In the genomic region with DNA sequence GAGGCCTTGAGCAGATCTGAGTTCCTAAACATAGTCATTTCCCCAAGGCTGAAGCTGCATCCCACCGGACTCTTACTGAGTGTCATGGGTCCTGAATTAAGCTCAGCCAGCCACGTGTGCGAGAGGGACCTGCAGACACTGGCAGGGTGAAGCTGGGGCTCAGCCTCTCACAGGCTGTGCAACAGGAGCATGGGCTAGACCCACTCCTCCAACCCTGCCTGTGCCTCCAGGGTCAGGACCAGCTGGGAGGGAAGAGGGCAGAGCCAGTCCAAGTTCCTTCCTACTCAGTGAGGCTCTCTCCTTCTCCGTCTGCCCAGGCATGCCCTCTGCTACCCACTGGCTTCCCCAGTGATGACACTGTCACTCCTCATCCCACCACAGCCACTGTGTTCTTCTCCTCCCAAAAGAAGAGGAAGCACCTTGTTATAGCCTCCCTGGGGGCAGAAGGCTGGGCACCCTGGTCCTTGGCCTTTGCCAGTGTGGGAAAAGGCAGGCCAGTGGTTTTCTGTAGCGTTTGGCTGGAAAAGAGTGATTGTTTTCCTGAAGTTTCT, we compare ENCODE assay signal across 19 cellular contexts.
DNase-seq lines count a peak whose midpoint lies in the region; ATAC-seq and TF ChIP-seq lines count a peak whose summit lies in the region.
"Had no signal": no experiment of that assay in that cellular context is flagged by ENCODE, and none has a peak within 500 bp of the region (broad histone marks: within the 10 kb centered on the region; RNA-seq: fewer than 3 reads in every experiment).

No MANE protein-coding gene starts in this region.

- no peaks in the 10 kb centered on the region for H3K36me3 ChIP-seq in GM23338 (ENCODE audit: insufficient read depth)
- no peaks in the 10 kb centered on the region for H3K36me3 ChIP-seq in Peyer's patch
- H3K36me3 ChIP-seq: BE2C, HAP-1, MG63 had no signal

- H3F3A ChIP-seq in GM23338 (replicated peaks; ENCODE audit: low read depth): no peaks in the 10 kb centered on the region

- ATAC-seq in GM23338: no peak
- ATAC-seq in stimulated activated effector memory CD8-positive, alpha-beta T cell treated with anti-CD3 and anti-CD28 coated beads, Interleukin-12 subunit alpha, Interleukin-12 subunit beta, amount 100 ng/mL, for 72 hours: peak; percentile 29
- ATAC-seq: Panc1 had no signal

- H3K4me2 ChIP-seq in GM23338: no peak overlapping the region

- TF ChIP-seq CTCF in GM23338 (conservative IDR thresholded peaks at IDR 0.05; ENCODE audit: low read depth in 2 of 2): no peak
- TF ChIP-seq CTCF in epithelial cell of esophagus (IDR thresholded peaks at IDR 0.05; ENCODE audit: insufficient read depth, low read depth, low read length, missing control alignments): no peak
- TF ChIP-seq CTCF in Peyer's patch (IDR thresholded peaks at IDR 0.05): no peak

- H3K27me3 Mint-ChIP-seq in GM23338 (ENCODE audit: insufficient read depth, low read depth, poor library complexity): peaks cover 10% of the 10 kb centered on the region

- H3K4me1 Mint-ChIP-seq in GM23338: no peaks in the 10 kb centered on the region
- no peaks in the 10 kb centered on the region for H3K4me1 Mint-ChIP-seq in stimulated activated effector memory CD8-positive, alpha-beta T cell treated with anti-CD3 and anti-CD28 coated beads, Interleukin-12 subunit alpha, Interleukin-12 subunit beta, amount 100 ng/mL, for 72 hours
- H3K4me1 Mint-ChIP-seq: CD4-positive, alpha-beta memory T cell; IgD-negative memory B cell had no signal

- TF ChIP-seq POLR2A in Peyer's patch (IDR thresholded peaks at IDR 0.05): no peak

- H3K27me3 ChIP-seq in GM23338 (ENCODE audit: insufficient read depth): no peaks in the 10 kb centered on the region
- no peaks in the 10 kb centered on the region for H3K27me3 ChIP-seq in Peyer's patch
- H3K27me3 ChIP-seq: BE2C, MG63 had no signal

- no peaks in the 10 kb centered on the region; the same call in 1 of the 3 replicates for H3K9me3 Mint-ChIP-seq in GM23338
- H3K9me3 Mint-ChIP-seq in stimulated activated effector memory CD8-positive, alpha-beta T cell treated with anti-CD3 and anti-CD28 coated beads, Interleukin-12 subunit alpha, Interleukin-12 subunit beta, amount 100 ng/mL, for 72 hours: no peaks in the 10 kb centered on the region
- H3K9me3 Mint-ChIP-seq: IgD-negative memory B cell had no signal

- no peaks in the 10 kb centered on the region for H4K20me1 ChIP-seq in GM23338 (replicated peaks; ENCODE audit: insufficient read depth)

- peak overlapping the region; percentile 14; the same call in 1 of the 2 replicates for H2AFZ ChIP-seq in GM23338

- no peak overlapping the region for H3K27ac ChIP-seq in GM23338 (ENCODE audit: low read depth)
- H3K27ac ChIP-seq in Peyer's patch: no peak overlapping the region

- no peak overlapping the region for H3K4me3 ChIP-seq in GM23338
- H3K4me3 ChIP-seq in epithelial cell of esophagus (ENCODE audit: low read length): no peak overlapping the region
- no peak overlapping the region for H3K4me3 ChIP-seq in Peyer's patch
- H3K4me3 ChIP-seq: HAP-1, MG63 had no signal

- DNase-seq in SIG-M5 treated with dmso at 0.1 percent for 504 hours (lab: John Stamatoyannopoulos, UW; ENCODE audit: unreplicated experiment) (peak; percentile 12), SIG-M5 (lab: John Stamatoyannopoulos, UW) (no peak), GM23338 (ENCODE audit: low spot score) (no peak), epithelial cell of esophagus (ENCODE audit: low read depth) (peak; percentile 24), Peyer's patch (no peak), NCI-H748 treated with DMSO at 0.1 percent for 48 hours (lab: John Stamatoyannopoulos, UW) (no peak)
- DNase-seq in stimulated activated effector memory CD8-positive, alpha-beta T cell treated with anti-CD3 and anti-CD28 coated beads, Interleukin-12 subunit alpha, Interleukin-12 subunit beta, amount 100 ng/mL, for 72 hours (ENCODE audit: low spot score in 2 of 2): no peak
- DNase-seq: BE2C; CD4-positive, alpha-beta memory T cell; DMS153; GDM1; Kasumi-1; MG63; NCI-H1105 treated with DMSO at 0.1 percent for 48 hours; NCI-H1694 treated with DMSO at 0.1 percent for 48 hours; NCI-H82 had no signal

- no peaks in the 10 kb centered on the region for H3K9me3 ChIP-seq in Peyer's patch
- H3K9me3 ChIP-seq: BE2C, HAP-1, MG63 had no signal

- no peak overlapping the region for H3K27ac Mint-ChIP-seq in GM23338
- no peak overlapping the region for H3K27ac Mint-ChIP-seq in stimulated activated effector memory CD8-positive, alpha-beta T cell treated with anti-CD3 and anti-CD28 coated beads, Interleukin-12 subunit alpha, Interleukin-12 subunit beta, amount 100 ng/mL, for 72 hours
- H3K27ac Mint-ChIP-seq: CD4-positive, alpha-beta memory T cell; IgD-negative memory B cell had no signal

- H3K36me3 Mint-ChIP-seq in GM23338 (ENCODE audit: low read depth): no peaks in the 10 kb centered on the region
- H3K36me3 Mint-ChIP-seq in stimulated activated effector memory CD8-positive, alpha-beta T cell treated with anti-CD3 and anti-CD28 coated beads, Interleukin-12 subunit alpha, Interleukin-12 subunit beta, amount 100 ng/mL, for 72 hours: no peaks in the 10 kb centered on the region
- H3K36me3 Mint-ChIP-seq: CD4-positive, alpha-beta memory T cell; IgD-negative memory B cell had no signal

- H3K4me3 Mint-ChIP-seq in GM23338: no peak overlapping the region
- H3K4me3 Mint-ChIP-seq in stimulated activated effector memory CD8-positive, alpha-beta T cell treated with anti-CD3 and anti-CD28 coated beads, Interleukin-12 subunit alpha, Interleukin-12 subunit beta, amount 100 ng/mL, for 72 hours: no peak overlapping the region
- H3K4me3 Mint-ChIP-seq: CD4-positive, alpha-beta memory T cell; IgD-negative memory B cell had no signal

- H3K4me1 ChIP-seq in GM23338 (ENCODE audit: insufficient read depth) (no peaks in the 10 kb centered on the region), Peyer's patch (no peaks in the 10 kb centered on the region)
- H3K4me1 ChIP-seq: BE2C, HAP-1 had no signal

- no peaks in the 10 kb centered on the region for H3K9me2 ChIP-seq in GM23338 (ENCODE audit: insufficient read depth)

- no peaks in the 10 kb centered on the region for H3K79me2 ChIP-seq in GM23338 (replicated peaks; ENCODE audit: insufficient read depth)

TF ChIP-seq in GM23338, 12 proteins besides CTCF, POLR2A, EP300 and RAD21 (continues in another document):
- TF ChIP-seq CREB1 (CRISPR knock-in tag; IDR thresholded peaks at IDR 0.05; ENCODE audit: low read depth) (no peak), POLR2AphosphoS5 (IDR thresholded peaks at IDR 0.05; ENCODE audit: low read depth) (no peak), EZH2 (IDR thresholded peaks at IDR 0.05; ENCODE audit: low read depth, unreplicated experiment) (no peak), NANOG (IDR thresholded peaks at IDR 0.05; ENCODE audit: borderline replicate concordance) (no peak), ZNF331 (CRISPR knock-in tag; IDR thresholded peaks at IDR 0.05; ENCODE audit: low read depth) (no peak), ZNF114 (CRISPR knock-in tag; IDR thresholded peaks at IDR 0.05) (no peak), STAT1 (IDR thresholded peaks at IDR 0.05; ENCODE audit: unreplicated experiment) (no peak), JUNB (IDR thresholded peaks at IDR 0.05; ENCODE audit: unreplicated experiment) (no peak)
- TF ChIP-seq, protein P1, sequence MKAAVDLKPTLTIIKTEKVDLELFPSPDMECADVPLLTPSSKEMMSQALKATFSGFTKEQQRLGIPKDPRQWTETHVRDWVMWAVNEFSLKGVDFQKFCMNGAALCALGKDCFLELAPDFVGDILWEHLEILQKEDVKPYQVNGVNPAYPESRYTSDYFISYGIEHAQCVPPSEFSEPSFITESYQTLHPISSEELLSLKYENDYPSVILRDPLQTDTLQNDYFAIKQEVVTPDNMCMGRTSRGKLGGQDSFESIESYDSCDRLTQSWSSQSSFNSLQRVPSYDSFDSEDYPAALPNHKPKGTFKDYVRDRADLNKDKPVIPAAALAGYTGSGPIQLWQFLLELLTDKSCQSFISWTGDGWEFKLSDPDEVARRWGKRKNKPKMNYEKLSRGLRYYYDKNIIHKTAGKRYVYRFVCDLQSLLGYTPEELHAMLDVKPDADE (IDR thresholded peaks at IDR 0.05): no peak

Comparison
In these comparisons a context has a peak if more than half of its experiments do, and no peak if none do; other contexts are left out.
1. DNase-seq: peak in SIG-M5 treated with dmso at 0.1 percent for 504 hours (single experiment) and epithelial cell of esophagus (single experiment); none in SIG-M5 (single experiment), GM23338 (single experiment), stimulated activated effector memory CD8-positive, alpha-beta T cell treated with anti-CD3 and anti-CD28 coated beads, Interleukin-12 subunit alpha, Interleukin-12 subunit beta, amount 100 ng/mL, for 72 hours (0 of 2), Peyer's patch (0 of 3) and NCI-H748 treated with DMSO at 0.1 percent for 48 hours (single experiment).